1 cellular context compared by ENCODE assay signal in the genomic region with DNA sequence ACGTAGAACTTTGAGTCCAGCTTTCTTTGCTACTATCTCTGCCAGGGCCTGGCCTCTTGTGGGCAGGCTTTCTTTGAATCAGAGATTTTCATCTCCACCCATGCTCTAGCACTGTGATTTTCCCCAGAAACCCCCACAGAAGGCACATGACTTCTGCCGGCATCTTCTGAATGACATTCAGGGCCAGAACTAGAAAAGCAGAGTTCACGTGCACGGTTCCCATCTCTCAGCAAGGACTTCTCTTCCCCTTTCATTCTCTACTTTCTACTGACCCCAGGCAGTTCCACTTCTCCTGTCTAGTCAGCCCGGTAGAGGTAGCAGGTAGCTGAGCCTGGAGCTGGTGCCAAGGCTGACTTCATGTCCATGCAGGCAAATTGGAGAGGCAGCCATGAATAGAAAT.
TF ChIP-seq lines count a peak whose summit lies in the region.

No MANE protein-coding gene starts in this region.

TF ChIP-seq in A549, 52 proteins besides CTCF, POLR2A, EP300 and RAD21 (continued from another document):
- TF ChIP-seq, protein P1, sequence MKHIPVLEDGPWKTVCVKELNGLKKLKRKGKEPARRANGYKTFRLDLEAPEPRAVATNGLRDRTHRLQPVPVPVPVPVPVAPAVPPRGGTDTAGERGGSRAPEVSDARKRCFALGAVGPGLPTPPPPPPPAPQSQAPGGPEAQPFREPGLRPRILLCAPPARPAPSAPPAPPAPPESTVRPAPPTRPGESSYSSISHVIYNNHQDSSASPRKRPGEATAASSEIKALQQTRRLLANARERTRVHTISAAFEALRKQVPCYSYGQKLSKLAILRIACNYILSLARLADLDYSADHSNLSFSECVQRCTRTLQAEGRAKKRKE (CRISPR knock-in tag; IDR thresholded peaks at IDR 0.05; ENCODE audit: low read depth), result no peak
